7 cellular contexts compared by ENCODE assay signal in the genomic region with DNA sequence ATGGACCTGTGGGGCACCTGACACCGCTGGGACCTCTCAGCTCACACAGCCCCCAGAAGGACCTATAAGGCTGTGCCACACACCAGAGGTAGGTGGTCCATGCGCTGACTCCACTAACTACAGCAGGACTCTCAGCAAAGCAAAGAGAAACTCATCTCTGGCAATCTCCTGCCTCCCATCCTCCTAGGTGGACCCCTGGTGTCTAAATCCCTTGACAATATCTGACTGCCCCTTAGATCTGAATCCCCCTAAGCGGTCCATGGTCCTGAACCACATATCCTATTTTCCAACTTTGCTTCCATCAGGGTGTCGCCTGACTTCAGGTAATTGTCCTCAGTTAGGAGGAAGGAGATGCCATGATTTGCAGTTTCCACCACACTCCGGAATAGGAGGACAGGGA.
"Had no signal": no experiment of that assay in that cellular context is flagged by ENCODE, and none has a peak within 500 bp of the region (broad histone marks: within the 10 kb centered on the region; RNA-seq: fewer than 3 reads in every experiment).

No MANE protein-coding gene starts in this region.

- H3K36me3 Mint-ChIP-seq: IgD-negative memory B cell had no signal

- H3K4me3 ChIP-seq: K562 had no signal

- H3K27me3 Mint-ChIP-seq: IgD-negative memory B cell had no signal

- H3K27ac Mint-ChIP-seq: IgD-negative memory B cell had no signal

- DNase-seq: IMR-90, KBM-7, KG1 had no signal

- ATAC-seq: HepG2, K562 had no signal

- H3K27ac ChIP-seq: HL-60 had no signal
